Comparison of ENCODE assay signal across 18 cellular contexts in genomic region chrX:39238017-39238416, GRCh38.
"Had no signal": no experiment of that assay in that cellular context is flagged by ENCODE, and none has a peak within 500 bp of the region (broad histone marks: within the 10 kb centered on the region; RNA-seq: fewer than 3 reads in every experiment).

No MANE protein-coding gene starts in this region.

- H3K4me3 Mint-ChIP-seq: endodermal cell; memory B cell; natural killer cell treated with Interleukin-12 subunit alpha and Interleukin-12 subunit beta and Interleukin-15 and Interleukin-18, amount 100 ng/mL, for 72 hours; stimulated activated memory B cell treated with anti-CD40 and anti-IgM and Interleukin-4, amounts not matched to agents 10 μg/mL and 1 μg/mL and 100 μg/mL, for 72 hours had no signal

- H3K4me1 Mint-ChIP-seq: endodermal cell had no signal

- H3K9me3 Mint-ChIP-seq: memory B cell; natural killer cell treated with Interleukin-12 subunit alpha and Interleukin-12 subunit beta and Interleukin-15 and Interleukin-18, amount 100 ng/mL, for 72 hours; stimulated activated memory B cell treated with anti-CD40 and anti-IgM and Interleukin-4, amounts not matched to agents 10 μg/mL and 1 μg/mL and 100 μg/mL, for 72 hours had no signal

- ATAC-seq: body of pancreas; gastrocnemius medialis; left cardiac atrium; natural killer cell treated with Interleukin-12 subunit alpha and Interleukin-12 subunit beta and Interleukin-15 and Interleukin-18, amount 100 ng/mL, for 72 hours; Right ventricle myocardium inferior; stimulated activated memory B cell treated with anti-CD40 and anti-IgM and Interleukin-4, amounts not matched to agents 10 μg/mL and 1 μg/mL and 100 μg/mL, for 72 hours had no signal

- H3K27ac Mint-ChIP-seq: endodermal cell; memory B cell; natural killer cell treated with Interleukin-12 subunit alpha and Interleukin-12 subunit beta and Interleukin-15 and Interleukin-18, amount 100 ng/mL, for 72 hours; progenitor cell of endocrine pancreas; stimulated activated memory B cell treated with anti-CD40 and anti-IgM and Interleukin-4, amounts not matched to agents 10 μg/mL and 1 μg/mL and 100 μg/mL, for 72 hours had no signal

- DNase-seq: anterior cingulate cortex, body of pancreas, cortex of kidney, endodermal cell, esophagus squamous epithelium, gastrocnemius medialis, head of caudate nucleus, left cardiac atrium, retina, sigmoid colon, T-helper 1 cell, upper lobe of left lung, WERI-Rb-1 had no signal

- H3K27me3 Mint-ChIP-seq: progenitor cell of endocrine pancreas; stimulated activated memory B cell treated with anti-CD40 and anti-IgM and Interleukin-4, amounts not matched to agents 10 μg/mL and 1 μg/mL and 100 μg/mL, for 72 hours had no signal

- H3K36me3 Mint-ChIP-seq: memory B cell; natural killer cell treated with Interleukin-12 subunit alpha and Interleukin-12 subunit beta and Interleukin-15 and Interleukin-18, amount 100 ng/mL, for 72 hours; stimulated activated memory B cell treated with anti-CD40 and anti-IgM and Interleukin-4, amounts not matched to agents 10 μg/mL and 1 μg/mL and 100 μg/mL, for 72 hours had no signal
